10 cellular contexts compared by ENCODE assay signal in genomic region chr22:47129902-47130301, GRCh38.
DNase-seq lines count a peak whose midpoint lies in the region; ATAC-seq and TF ChIP-seq lines count a peak whose summit lies in the region.
"Had no signal": no experiment of that assay in that cellular context is flagged by ENCODE, and none has a peak within 500 bp of the region (broad histone marks: within the 10 kb centered on the region; RNA-seq: fewer than 3 reads in every experiment).

No MANE protein-coding gene starts in this region.

- no peaks in the 10 kb centered on the region for H3K9me3 Mint-ChIP-seq in activated CD8-positive, alpha-beta T cell treated with anti-CD3 and anti-CD28 coated beads, Interleukin-2, amount 10 ng/mL, durations not matched to agents 7 days and 5 days (ENCODE audit: insufficient read depth)
- H3K9me3 Mint-ChIP-seq: IgD-negative memory B cell had no signal

- H3K4me3 ChIP-seq in HEK293 (ENCODE audit: low read depth, low read length), result no peak overlapping the region
- H3K4me3 ChIP-seq: psoas muscle had no signal

- H3K4me1 Mint-ChIP-seq in activated CD8-positive, alpha-beta T cell treated with anti-CD3 and anti-CD28 coated beads, Interleukin-2, amount 10 ng/mL, durations not matched to agents 7 days and 5 days (ENCODE audit: low read depth), result peaks cover 6% of the 10 kb centered on the region

- POLR2A ChIA-PET in HEK293 (lab: Yijun Ruan, JAX), result no interaction called here
- POLR2A ChIA-PET in activated CD8-positive, alpha-beta T cell treated with anti-CD3 and anti-CD28 coated beads, Interleukin-2, amount 10 ng/mL, durations not matched to agents 7 days and 5 days (lab: Charles Lee), result no interaction called here

- H3K27ac Mint-ChIP-seq in activated CD8-positive, alpha-beta T cell treated with anti-CD3 and anti-CD28 coated beads, Interleukin-2, amount 10 ng/mL, durations not matched to agents 7 days and 5 days, result peak overlapping the region; percentile 72

- no peak overlapping the region for H3K4me3 Mint-ChIP-seq in activated CD8-positive, alpha-beta T cell treated with anti-CD3 and anti-CD28 coated beads, Interleukin-2, amount 10 ng/mL, durations not matched to agents 7 days and 5 days
- H3K4me3 Mint-ChIP-seq: IgD-negative memory B cell had no signal

- H3K4me1 ChIP-seq in HEK293 (ENCODE audit: control insufficient read depth, insufficient read depth, low read length), result peaks cover 4% of the 10 kb centered on the region; the same call in 1 of the 2 replicates
- H3K4me1 ChIP-seq: psoas muscle had no signal

- no peak for TF ChIP-seq CTCF in HEK293 (tag by site-specific recombination; IDR thresholded peaks at IDR 0.05)

- H3K9me3 ChIP-seq in HEK293 (ENCODE audit: control insufficient read depth, insufficient read depth, low read depth, low read length), result no peaks in the 10 kb centered on the region
- H3K9me3 ChIP-seq: psoas muscle had no signal

- CTCF ChIA-PET in HEK293 (lab: Yijun Ruan, JAX), result no interaction called here
- CTCF ChIA-PET in activated CD8-positive, alpha-beta T cell treated with anti-CD3 and anti-CD28 coated beads, Interleukin-2, amount 10 ng/mL, durations not matched to agents 7 days and 5 days (lab: Charles Lee), result no interaction called here

- no peak for ATAC-seq in activated CD8-positive, alpha-beta T cell treated with anti-CD3 and anti-CD28 coated beads, Interleukin-2, amount 10 ng/mL, durations not matched to agents 7 days and 5 days
- no peak for ATAC-seq in HG03280 (IDR thresholded peaks at IDR 0.05; ENCODE audit: unreplicated experiment)
- no peak for ATAC-seq in GM18861 (IDR thresholded peaks at IDR 0.05; ENCODE audit: unreplicated experiment)
- ATAC-seq in HG03457 (IDR thresholded peaks at IDR 0.05; ENCODE audit: unreplicated experiment), result no peak

- DNase-seq in A172 (ENCODE audit: low spot score) (peak; percentile 18), kidney tubule cell (ENCODE audit: low spot score) (peak; percentile 65), AG08395 (ENCODE audit: low spot score) (no peak)
- no peak for DNase-seq in activated CD8-positive, alpha-beta T cell treated with anti-CD3 and anti-CD28 coated beads, Interleukin-2, amount 10 ng/mL, durations not matched to agents 7 days and 5 days
- DNase-seq: psoas muscle had no signal

- H3K36me3 Mint-ChIP-seq in activated CD8-positive, alpha-beta T cell treated with anti-CD3 and anti-CD28 coated beads, Interleukin-2, amount 10 ng/mL, durations not matched to agents 7 days and 5 days (ENCODE audit: low read depth), result peaks cover 5% of the 10 kb centered on the region

- no peak overlapping the region for H3K27ac ChIP-seq in HEK293 (ENCODE audit: extremely low read depth, low read depth, low read length)
- H3K27ac ChIP-seq: psoas muscle had no signal

- H3K36me3 ChIP-seq in HEK293 (ENCODE audit: control insufficient read depth in 2 of 2, insufficient read depth in 1 of 2, low read length in 2 of 2), result no peaks in the 10 kb centered on the region

- H3K27me3 Mint-ChIP-seq in activated CD8-positive, alpha-beta T cell treated with anti-CD3 and anti-CD28 coated beads, Interleukin-2, amount 10 ng/mL, durations not matched to agents 7 days and 5 days (ENCODE audit: low read depth), result no peaks in the 10 kb centered on the region
- H3K27me3 Mint-ChIP-seq: IgD-negative memory B cell had no signal

TF ChIP-seq in HEK293, 187 proteins besides CTCF, POLR2A, EP300 and RAD21 (continues in another document):
- peak; percentile 37 for TF ChIP-seq ZFHX2 (tag by site-specific recombination; conservative IDR thresholded peaks at IDR 0.05)
- TF ChIP-seq, protein P1, sequence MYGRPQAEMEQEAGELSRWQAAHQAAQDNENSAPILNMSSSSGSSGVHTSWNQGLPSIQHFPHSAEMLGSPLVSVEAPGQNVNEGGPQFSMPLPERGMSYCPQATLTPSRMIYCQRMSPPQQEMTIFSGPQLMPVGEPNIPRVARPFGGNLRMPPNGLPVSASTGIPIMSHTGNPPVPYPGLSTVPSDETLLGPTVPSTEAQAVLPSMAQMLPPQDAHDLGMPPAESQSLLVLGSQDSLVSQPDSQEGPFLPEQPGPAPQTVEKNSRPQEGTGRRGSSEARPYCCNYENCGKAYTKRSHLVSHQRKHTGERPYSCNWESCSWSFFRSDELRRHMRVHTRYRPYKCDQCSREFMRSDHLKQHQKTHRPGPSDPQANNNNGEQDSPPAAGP (tag by site-specific recombination; IDR thresholded peaks at IDR 0.05), result peak; percentile 94; the same call in 1 of the 2 replicates
- TF ChIP-seq ATF2 (tag by site-specific recombination; IDR thresholded peaks at IDR 0.05; ENCODE audit: low read depth), result 0 out of 2 replicates have a peak, but pooled peaks have one; percentile 5
- TF ChIP-seq ZNF324 (tag by site-specific recombination; IDR thresholded peaks at IDR 0.05), result no peak
- TF ChIP-seq, protein P2, sequence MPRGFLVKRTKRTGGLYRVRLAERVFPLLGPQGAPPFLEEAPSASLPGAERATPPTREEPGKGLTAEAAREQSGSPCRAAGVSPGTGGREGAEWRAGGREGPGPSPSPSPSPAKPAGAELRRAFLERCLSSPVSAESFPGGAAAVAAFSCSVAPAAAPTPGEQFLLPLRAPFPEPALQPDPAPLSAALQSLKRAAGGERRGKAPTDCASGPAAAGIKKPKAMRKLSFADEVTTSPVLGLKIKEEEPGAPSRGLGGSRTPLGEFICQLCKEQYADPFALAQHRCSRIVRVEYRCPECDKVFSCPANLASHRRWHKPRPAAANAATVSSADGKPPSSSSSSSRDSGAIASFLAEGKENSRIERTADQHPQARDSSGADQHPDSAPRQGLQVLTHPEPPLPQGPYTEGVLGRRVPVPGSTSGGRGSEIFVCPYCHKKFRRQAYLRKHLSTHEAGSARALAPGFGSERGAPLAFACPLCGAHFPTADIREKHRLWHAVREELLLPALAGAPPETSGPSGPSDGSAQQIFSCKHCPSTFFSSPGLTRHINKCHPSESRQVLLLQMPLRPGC (tag by site-specific recombination; IDR thresholded peaks at IDR 0.05), result no peak
- TF ChIP-seq KLF1 (tag by site-specific recombination; IDR thresholded peaks at IDR 0.05), result peak; percentile 95
- TF ChIP-seq ZNF629 (tag by site-specific recombination; IDR thresholded peaks at IDR 0.05), result peak; percentile 45; the same call in 1 of the 2 replicates
- TF ChIP-seq, protein P3, sequence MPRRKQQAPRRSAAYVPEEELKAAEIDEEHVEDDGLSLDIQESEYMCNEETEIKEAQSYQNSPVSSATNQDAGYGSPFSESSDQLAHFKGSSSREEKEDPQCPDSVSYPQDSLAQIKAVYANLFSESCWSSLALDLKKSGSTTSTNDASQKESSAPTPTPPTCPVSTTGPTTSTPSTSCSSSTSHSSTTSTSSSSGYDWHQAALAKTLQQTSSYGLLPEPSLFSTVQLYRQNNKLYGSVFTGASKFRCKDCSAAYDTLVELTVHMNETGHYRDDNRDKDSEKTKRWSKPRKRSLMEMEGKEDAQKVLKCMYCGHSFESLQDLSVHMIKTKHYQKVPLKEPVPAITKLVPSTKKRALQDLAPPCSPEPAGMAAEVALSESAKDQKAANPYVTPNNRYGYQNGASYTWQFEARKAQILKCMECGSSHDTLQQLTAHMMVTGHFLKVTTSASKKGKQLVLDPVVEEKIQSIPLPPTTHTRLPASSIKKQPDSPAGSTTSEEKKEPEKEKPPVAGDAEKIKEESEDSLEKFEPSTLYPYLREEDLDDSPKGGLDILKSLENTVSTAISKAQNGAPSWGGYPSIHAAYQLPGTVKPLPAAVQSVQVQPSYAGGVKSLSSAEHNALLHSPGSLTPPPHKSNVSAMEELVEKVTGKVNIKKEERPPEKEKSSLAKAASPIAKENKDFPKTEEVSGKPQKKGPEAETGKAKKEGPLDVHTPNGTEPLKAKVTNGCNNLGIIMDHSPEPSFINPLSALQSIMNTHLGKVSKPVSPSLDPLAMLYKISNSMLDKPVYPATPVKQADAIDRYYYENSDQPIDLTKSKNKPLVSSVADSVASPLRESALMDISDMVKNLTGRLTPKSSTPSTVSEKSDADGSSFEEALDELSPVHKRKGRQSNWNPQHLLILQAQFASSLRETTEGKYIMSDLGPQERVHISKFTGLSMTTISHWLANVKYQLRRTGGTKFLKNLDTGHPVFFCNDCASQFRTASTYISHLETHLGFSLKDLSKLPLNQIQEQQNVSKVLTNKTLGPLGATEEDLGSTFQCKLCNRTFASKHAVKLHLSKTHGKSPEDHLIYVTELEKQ (tag by site-specific recombination; IDR thresholded peaks at IDR 0.05; ENCODE audit: borderline replicate concordance), result peak; percentile 22; the same call in 1 of the 2 replicates
- no peak for TF ChIP-seq ZNF558 (tag by site-specific recombination; IDR thresholded peaks at IDR 0.05)
- 0 out of 2 replicates have a peak, but pooled peaks have one; percentile 20 for TF ChIP-seq ZNF366 (tag by site-specific recombination; conservative IDR thresholded peaks at IDR 0.05)
- 0 out of 2 replicates have a peak, but pooled peaks have one; percentile 28 for TF ChIP-seq SP2 (tag by site-specific recombination; IDR thresholded peaks at IDR 0.05)
- TF ChIP-seq SP7 (tag by site-specific recombination; IDR thresholded peaks at IDR 0.05), result peak; percentile 47
- TF ChIP-seq KLF9 (tag by site-specific recombination; IDR thresholded peaks at IDR 0.05; ENCODE audit: low read depth), result no peak
- TF ChIP-seq ZNF548 (tag by site-specific recombination; IDR thresholded peaks at IDR 0.05), result no peak

Comparison
In these comparisons a context has a peak if more than half of its experiments do, and no peak if none do; other contexts are left out.
1. DNase-seq: peak in A172 (single experiment) and kidney tubule cell (single experiment); none in activated CD8-positive, alpha-beta T cell treated with anti-CD3 and anti-CD28 coated beads, Interleukin-2, amount 10 ng/mL, durations not matched to agents 7 days and 5 days (single experiment) and AG08395 (single experiment).